Comparison of ENCODE assay signal across 8 cellular contexts in genomic region chr9:97985058-97985861, GRCh38. TPM values are rescaled to one million over a fixed set of nuclear protein-coding genes. Genes with fewer than 3 reads are reported as not detected.
A peak's percentile ranks its signal among the peaks of the same experiment; 100 is the strongest.
DNase-seq lines count a peak whose midpoint lies in the region; TF ChIP-seq lines count a peak whose summit lies in the region.

No MANE protein-coding gene starts in this region.

- H3K4me3 ChIP-seq in LNCaP clone FGC (ENCODE audit: low read depth, low read length): peak overlapping the region; percentile 86
- H3K4me3 ChIP-seq in fibroblast of villous mesenchyme (ENCODE audit: low read depth, low read length): peak overlapping the region; percentile 88

- peaks cover 61% of the 10 kb centered on the region for H3K4me1 Mint-ChIP-seq in activated T-cell treated with anti-CD3 and anti-CD28 coated beads, Interleukin-2, amount 50 U/mL, for 24 hours (ENCODE audit: low read depth)

- H3K27ac Mint-ChIP-seq in activated T-cell treated with anti-CD3 and anti-CD28 coated beads, Interleukin-2, amount 50 U/mL, for 24 hours: peak overlapping the region; percentile 98

- H3K9me3 Mint-ChIP-seq in activated T-cell treated with anti-CD3 and anti-CD28 coated beads, Interleukin-2, amount 50 U/mL, for 24 hours: no peaks in the 10 kb centered on the region

- peak; percentile 32 for DNase-seq in 8988T
- DNase-seq in LNCaP clone FGC (ENCODE audit: low read depth): no peak
- no peak for DNase-seq in activated T-cell treated with anti-CD3 and anti-CD28 coated beads, Interleukin-2, amount 50 U/mL, for 24 hours
- peak; percentile 41 for DNase-seq in fibroblast of villous mesenchyme (ENCODE audit: low read depth)
- DNase-seq in renal cortical epithelial cell (ENCODE audit: low read depth): peak; percentile 27
- no peak for DNase-seq in NCI-H446 treated with DMSO at 0.1 percent for 48 hours (lab: John Stamatoyannopoulos, UW)
- no peak for DNase-seq in GOT3 (lab: John Stamatoyannopoulos, UW)

- no peak for TF ChIP-seq CTCF in LNCaP clone FGC (IDR thresholded peaks at IDR 0.05; ENCODE audit: control insufficient read depth, extremely low read depth, insufficient read depth)
- TF ChIP-seq CTCF in fibroblast of villous mesenchyme (IDR thresholded peaks at IDR 0.05; ENCODE audit: insufficient read depth, low read depth, low read length): no peak

- no peaks in the 10 kb centered on the region for H3K27me3 Mint-ChIP-seq in activated T-cell treated with anti-CD3 and anti-CD28 coated beads, Interleukin-2, amount 50 U/mL, for 24 hours

- peak overlapping the region; percentile 86 for H3K4me3 Mint-ChIP-seq in activated T-cell treated with anti-CD3 and anti-CD28 coated beads, Interleukin-2, amount 50 U/mL, for 24 hours

- H3K36me3 Mint-ChIP-seq in activated T-cell treated with anti-CD3 and anti-CD28 coated beads, Interleukin-2, amount 50 U/mL, for 24 hours (ENCODE audit: low read depth): peaks cover 54% of the 10 kb centered on the region

- TF ChIP-seq POLR2A in GM18526 (IDR thresholded peaks at IDR 0.05; ENCODE audit: extremely low read depth, insufficient read length): peak; percentile 14

RNA-seq across cellular contexts. Expression of gene ANP32B, which starts 2.1 kb away (rescaled TPM):
- 9.9 and 10.3 TPM in 2 replicates for total RNA-seq in fibroblast of villous mesenchyme
- 4.2 and 19.1 TPM in 2 replicates for total RNA-seq in renal cortical epithelial cell

RNA-seq across cellular contexts. Expression of gene HEMGN, which starts 47.3 kb away (rescaled TPM):
- total RNA-seq in fibroblast of villous mesenchyme (not detected in 2 replicates), renal cortical epithelial cell (not detected in 2 replicates)

Comparison
In these comparisons a context has a peak if more than half of its experiments do, and no peak if none do; other contexts are left out.
1. DNase-seq: peak in 8988T (single experiment), fibroblast of villous mesenchyme (single experiment) and renal cortical epithelial cell (single experiment); none in LNCaP clone FGC (single experiment), activated T-cell treated with anti-CD3 and anti-CD28 coated beads, Interleukin-2, amount 50 U/mL, for 24 hours (single experiment), NCI-H446 treated with DMSO at 0.1 percent for 48 hours (single experiment) and GOT3 (single experiment).